ENCODE assay signal across 1 cellular context in genomic region chr2:175576270-175576669, GRCh38.
TF ChIP-seq lines count a peak whose summit lies in the region.

No MANE protein-coding gene starts in this region.

TF ChIP-seq in GM12878, 131 proteins besides CTCF, POLR2A, EP300 and RAD21 (continued from another document):
- no peak for TF ChIP-seq USF1 (IDR thresholded peaks at IDR 0.05; ENCODE audit: borderline replicate concordance, extremely low read length, insufficient read depth, low read depth, low read length)
- no peak for TF ChIP-seq HDAC6 (IDR thresholded peaks at IDR 0.05; ENCODE audit: unreplicated experiment)
- TF ChIP-seq LARP7 (IDR thresholded peaks at IDR 0.05): no peak
- TF ChIP-seq ELK1 (IDR thresholded peaks at IDR 0.05; ENCODE audit: low read depth, low read length): no peak
- no peak for TF ChIP-seq SMAD1 (IDR thresholded peaks at IDR 0.05; ENCODE audit: low read depth, partially characterized antibody)
- no peak for TF ChIP-seq EED (IDR thresholded peaks at IDR 0.05; ENCODE audit: low read depth)
- TF ChIP-seq CHD4 (IDR thresholded peaks at IDR 0.05): no peak
- TF ChIP-seq NR2C2 (IDR thresholded peaks at IDR 0.05; ENCODE audit: borderline replicate concordance, control insufficient read depth, insufficient read length, low read depth): no peak
- TF ChIP-seq RELA (IDR thresholded peaks at IDR 0.05; ENCODE audit: borderline replicate concordance, partially characterized antibody): no peak
- no peak for TF ChIP-seq NRF1 (conservative IDR thresholded peaks at IDR 0.05; ENCODE audit: low read depth, low read length)
